Comparison of ENCODE assay signal across 2 cellular contexts in genomic region chr4:94256833-94257232, GRCh38.
TF ChIP-seq lines count a peak whose summit lies in the region.

No MANE protein-coding gene starts in this region.

TF ChIP-seq in SK-N-SH, 30 proteins besides CTCF, POLR2A, EP300 and RAD21 (continued from another document):
- no peak for TF ChIP-seq ELF1 (IDR thresholded peaks at IDR 0.05)
- TF ChIP-seq FOSL2 (IDR thresholded peaks at IDR 0.05; ENCODE audit: borderline replicate concordance, low read depth): no peak
- TF ChIP-seq SIN3A (IDR thresholded peaks at IDR 0.05; ENCODE audit: borderline replicate concordance, low read depth, low read length): no peak
- TF ChIP-seq JUND (IDR thresholded peaks at IDR 0.05): no peak
- no peak for TF ChIP-seq MAX (IDR thresholded peaks at IDR 0.05; ENCODE audit: low read depth)
- TF ChIP-seq MEF2A (IDR thresholded peaks at IDR 0.05; ENCODE audit: borderline replicate concordance, low read depth): no peak
- no peak for TF ChIP-seq NRF1 (IDR thresholded peaks at IDR 0.05; ENCODE audit: low read depth, low read length)

TF ChIP-seq in GM23338, 12 proteins besides CTCF, POLR2A, EP300 and RAD21 (continued from another document):
- TF ChIP-seq ZNF462 (CRISPR knock-in tag; IDR thresholded peaks at IDR 0.05): no peak
- TF ChIP-seq EZH2phosphoT487 (IDR thresholded peaks at IDR 0.05; ENCODE audit: unreplicated experiment): no peak
- TF ChIP-seq ZNF114 (CRISPR knock-in tag; IDR thresholded peaks at IDR 0.05): no peak
- no peak for TF ChIP-seq REST (IDR thresholded peaks at IDR 0.05; ENCODE audit: unreplicated experiment)
- TF ChIP-seq STAT1 (IDR thresholded peaks at IDR 0.05; ENCODE audit: unreplicated experiment): no peak
